19 cellular contexts compared by ENCODE assay signal in genomic region chr11:71114124-71114851, GRCh38.
DNase-seq lines count a peak whose midpoint lies in the region; ATAC-seq and TF ChIP-seq lines count a peak whose summit lies in the region.
"Had no signal": no experiment of that assay in that cellular context is flagged by ENCODE, and none has a peak within 500 bp of the region (broad histone marks: within the 10 kb centered on the region; RNA-seq: fewer than 3 reads in every experiment).

No MANE protein-coding gene starts in this region.

- peak; percentile 58 for ATAC-seq in HG02759 (IDR thresholded peaks at IDR 0.05; ENCODE audit: unreplicated experiment)
- ATAC-seq in WTC11, result no peak
- ATAC-seq in sciatic nerve, result peak; percentile 57
- ATAC-seq in HG03135 (IDR thresholded peaks at IDR 0.05; ENCODE audit: unreplicated experiment), result no peak
- no peak for ATAC-seq in GM21381 (IDR thresholded peaks at IDR 0.05; ENCODE audit: unreplicated experiment)
- ATAC-seq: gastroesophageal sphincter had no signal

- CTCF ChIA-PET in WTC11 (lab: Charles Lee), result interaction anchor here (1.5 kb wide), 1 partner anchor 27 kb away, joined by 8 read pairs; no protein-coding TSS in a partner anchor

- TF ChIP-seq CTCF in WTC11 (IDR thresholded peaks at IDR 0.05) (no peak), lower leg skin (IDR thresholded peaks at IDR 0.05) (no peak)

- TF ChIP-seq POLR2A in lower leg skin (IDR thresholded peaks at IDR 0.05), result no peak

- H3K4me3 Mint-ChIP-seq in WTC11, result no peak overlapping the region
- H3K4me3 Mint-ChIP-seq: mesothelial cell of epicardium, nephron progenitor cell had no signal

- DNase-seq in NCI-H2196 (lab: John Stamatoyannopoulos, UW; ENCODE audit: unreplicated experiment), result peak; percentile 11
- no peak for DNase-seq in NCI-H2196 treated with DMSO at 0.1 percent for 48 hours (lab: John Stamatoyannopoulos, UW; ENCODE audit: unreplicated experiment)
- no peak for DNase-seq in WTC11 (ENCODE audit: low spot score)
- DNase-seq in sciatic nerve (ENCODE audit: low spot score), result no peak
- no peak for DNase-seq in lower leg skin (ENCODE audit: low spot score in 2 of 2)
- DNase-seq: activated CD4-positive, CD25-positive, alpha-beta regulatory T cell; GDM1; NCI-H1092 treated with DMSO at 0.1 percent for 48 hours; NCI-H2171 treated with DMSO at 0.1 percent for 48 hours; NCI-H774; nephron progenitor cell; stimulated activated CD8-positive, alpha-beta memory T cell treated with anti-CD3 and anti-CD28 coated beads, Interleukin-4, amount 100 ng/mL, for 48 hours had no signal

- peaks cover 23% of the 10 kb centered on the region for H3K36me3 Mint-ChIP-seq in WTC11
- H3K36me3 Mint-ChIP-seq: mesothelial cell of epicardium had no signal

- 66% methylated on average over 12 of the region's 12 CpGs for WGBS in lower leg skin, 2 donors

- no peaks in the 10 kb centered on the region for H3K9me3 Mint-ChIP-seq in WTC11
- H3K9me3 Mint-ChIP-seq: mesothelial cell of epicardium, nephron progenitor cell had no signal

- POLR2A ChIA-PET in WTC11 (lab: Charles Lee), result interaction anchor here (0.6 kb wide), 1 partner anchor 1776 kb away, joined by 3 read pairs; no protein-coding TSS in a partner anchor

- H3K4me1 Mint-ChIP-seq in WTC11, result peaks cover 27% of the 10 kb centered on the region
- H3K4me1 Mint-ChIP-seq: mesothelial cell of epicardium had no signal

- H3K27me3 Mint-ChIP-seq in WTC11 (ENCODE audit: low read depth), result no peaks in the 10 kb centered on the region

- intact Hi-C loops in sciatic nerve (cut with DNase I), result no loop called here
- intact Hi-C loops in lower leg skin (cut with DNase I; ENCODE audit: low total_unique reads), result no loop called here

- H3K27ac Mint-ChIP-seq in WTC11, result peak overlapping the region; percentile 74
- H3K27ac Mint-ChIP-seq: mesothelial cell of epicardium, nephron progenitor cell had no signal

- H3K4me3 ChIP-seq in lower leg skin (ENCODE audit: low read depth, poor library complexity, severe bottlenecking), result no peak overlapping the region
- H3K4me3 ChIP-seq: gastroesophageal sphincter, prostate gland, smooth muscle cell had no signal

TF ChIP-seq in WTC11, 78 proteins besides CTCF, POLR2A, EP300 and RAD21:
- TF ChIP-seq RORB (CRISPR knock-in tag; IDR thresholded peaks at IDR 0.05) (no peak), ZNF232 (CRISPR knock-in tag; IDR thresholded peaks at IDR 0.05) (no peak), KAT7 (CRISPR knock-in tag; IDR thresholded peaks at IDR 0.05; ENCODE audit: borderline replicate concordance) (no peak), MYBL2 (CRISPR knock-in tag; IDR thresholded peaks at IDR 0.05) (no peak), IRF1 (CRISPR knock-in tag; IDR thresholded peaks at IDR 0.05) (no peak), ZSCAN18 (CRISPR knock-in tag; IDR thresholded peaks at IDR 0.05) (no peak), ZNF219 (CRISPR knock-in tag; IDR thresholded peaks at IDR 0.05; ENCODE audit: borderline replicate concordance) (no peak), ZNF512 (CRISPR knock-in tag; IDR thresholded peaks at IDR 0.05; ENCODE audit: borderline replicate concordance) (no peak)

Comparison
In these comparisons a context has a peak if more than half of its experiments do, and no peak if none do; other contexts are left out.
1. ATAC-seq: peak in HG02759 (single experiment) and sciatic nerve (single experiment); none in WTC11 (single experiment), HG03135 (single experiment) and GM21381 (single experiment).